42 cellular contexts compared by ENCODE assay signal in genomic region chr7:20602306-20602705, GRCh38. TPM values are rescaled to one million over a fixed set of nuclear protein-coding genes. Genes with fewer than 3 reads are reported as not detected.
"Had no signal": no experiment of that assay in that cellular context is flagged by ENCODE, and none has a peak within 500 bp of the region (broad histone marks: within the 10 kb centered on the region; RNA-seq: fewer than 3 reads in every experiment).

No MANE protein-coding gene starts in this region.

- H3K4me3 Mint-ChIP-seq: activated B cell treated with CpG ODN at 0.5 μM for 24 hours; activated CD4-positive, alpha-beta memory T cell treated with anti-CD3 and anti-CD28 coated beads for 36 hours; activated naive CD8-positive, alpha-beta T cell treated with anti-CD3 and anti-CD28 coated beads for 36 hours; activated T-cell treated with anti-CD3 and anti-CD28 coated beads, Interleukin-2, amount 50 U/mL, for 4 hours; activated T-helper 17 cell treated with anti-CD3 and anti-CD28 coated beads, Interleukin-2, amount 50 U/mL, for 72 hours; central memory CD8-positive, alpha-beta T cell; T-cell; T-helper 17 cell had no signal

- DNase-seq: activated B cell treated with CpG ODN at 0.5 μM for 24 hours; activated CD4-positive, alpha-beta memory T cell treated with anti-CD3 and anti-CD28 coated beads for 36 hours; activated CD4-positive, alpha-beta T cell treated with anti-CD3 and anti-CD28 coated beads for 4 hours; activated CD4-positive, alpha-beta T cell treated with anti-CD3 and anti-CD28 coated beads, Interleukin-2, amount 50 U/mL, for 1 hour; activated CD4-positive, CD25-positive, alpha-beta regulatory T cell treated with anti-CD3 and anti-CD28 coated beads, Interleukin-2, amount 50 U/mL, for 72 hours; activated CD8-positive, alpha-beta memory T cell treated with anti-CD3 and anti-CD28 coated beads, Interleukin-2, amount 50 U/mL, for 4 hours; activated effector memory CD4-positive, alpha-beta T cell treated with anti-CD3 and anti-CD28 coated beads, Interleukin-2, amount 50 U/mL, for 16 hours; activated naive CD4-positive, alpha-beta T cell; activated naive CD4-positive, alpha-beta T cell treated with anti-CD3 and anti-CD28 coated beads, Interleukin-2, amount 50 U/mL, for 16 hours; activated naive CD8-positive, alpha-beta T cell treated with anti-CD3 and anti-CD28 coated beads for 36 hours; activated T-cell treated with anti-CD3 and anti-CD28 coated beads for 4 hours; activated T-cell treated with anti-CD3 and anti-CD28 coated beads, Interleukin-2, amount 50 U/mL, for 4 hours; amygdala; brain microvascular endothelial cell; Karpas-422; KBM-7; MM.1S; MV-4-11; NCI-H1092 treated with DMSO at 0.1 percent for 48 hours; NCI-H1417; NCI-H146; NCI-H187; NCI-H2029 treated with DMSO at 0.1 percent for 48 hours; NCI-H2107; NCI-H2171; NCI-H510A; NCI-H526; NCI-H748 treated with DMSO at 0.1 percent for 48 hours; NK-92 treated with Interleukin-12 subunit alpha and Interleukin-12 subunit beta, amount 100 ng/mL, for 24 hours; PC-9; SIG-M5; T-cell; T-helper 17 cell had no signal

- H3K27ac Mint-ChIP-seq: activated B cell treated with CpG ODN at 0.5 μM for 24 hours; activated CD4-positive, alpha-beta memory T cell treated with anti-CD3 and anti-CD28 coated beads for 36 hours; activated naive CD8-positive, alpha-beta T cell treated with anti-CD3 and anti-CD28 coated beads for 36 hours; activated T-helper 17 cell treated with anti-CD3 and anti-CD28 coated beads, Interleukin-2, amount 50 U/mL, for 72 hours; T-cell; T-helper 17 cell had no signal

- H3K9me3 Mint-ChIP-seq: activated B cell treated with CpG ODN at 0.5 μM for 24 hours; activated CD4-positive, alpha-beta memory T cell treated with anti-CD3 and anti-CD28 coated beads for 36 hours; activated naive CD8-positive, alpha-beta T cell treated with anti-CD3 and anti-CD28 coated beads for 36 hours; activated T-cell treated with anti-CD3 and anti-CD28 coated beads, Interleukin-2, amount 50 U/mL, for 4 hours; activated T-helper 17 cell treated with anti-CD3 and anti-CD28 coated beads, Interleukin-2, amount 50 U/mL, for 72 hours; central memory CD8-positive, alpha-beta T cell; T-cell had no signal

- FAIRE-seq: RCC 7860 had no signal

- H3K4me2 ChIP-seq: PC-9 had no signal

- H3K4me3 ChIP-seq: cardiac muscle cell, PC-9 had no signal

- H3K27me3 ChIP-seq: brain microvascular endothelial cell, cardiac muscle cell had no signal

- H3K36me3 ChIP-seq: brain microvascular endothelial cell, cardiac muscle cell had no signal

- H3K4me1 Mint-ChIP-seq: activated T-helper 17 cell treated with anti-CD3 and anti-CD28 coated beads, Interleukin-2, amount 50 U/mL, for 72 hours; central memory CD8-positive, alpha-beta T cell had no signal

- H3K27ac ChIP-seq: brain microvascular endothelial cell, cardiac muscle cell, PC-9, RWPE1, VCaP had no signal

- ATAC-seq: activated T-cell treated with anti-CD3 and anti-CD28 coated beads, Interleukin-2, amount 50 U/mL, for 4 hours; activated T-helper 17 cell treated with anti-CD3 and anti-CD28 coated beads, Interleukin-2, amount 50 U/mL, for 72 hours; Right ventricle myocardium inferior; SK-N-SH treated with all-trans-retinoic acid at 6 μM for 48 hours; T-cell; T-helper 17 cell had no signal

- H3K36me3 Mint-ChIP-seq: activated CD4-positive, alpha-beta memory T cell treated with anti-CD3 and anti-CD28 coated beads for 36 hours; activated naive CD8-positive, alpha-beta T cell treated with anti-CD3 and anti-CD28 coated beads for 36 hours; T-cell had no signal

RNA-seq across cellular contexts. Expression of gene ABCB5, which starts 13.2 kb away (rescaled TPM):
- total RNA-seq: activated B cell treated with CpG ODN at 0.5 μM for 24 hours; activated CD4-positive, alpha-beta memory T cell treated with anti-CD3 and anti-CD28 coated beads for 36 hours; activated naive CD8-positive, alpha-beta T cell treated with anti-CD3 and anti-CD28 coated beads for 36 hours; activated T-cell treated with anti-CD3 and anti-CD28 coated beads, Interleukin-2, amount 50 U/mL, for 4 hours; activated T-helper 17 cell treated with anti-CD3 and anti-CD28 coated beads, Interleukin-2, amount 50 U/mL, for 72 hours; cardiac muscle cell; OCI-LY7; PC-9; Right ventricle myocardium inferior; T-cell; T-helper 17 cell had no signal
